ENCODE assay signal across 8 cellular contexts in genomic region chr1:211515090-211516023, GRCh38. TPM values are rescaled to one million over a fixed set of nuclear protein-coding genes. Genes with fewer than 3 reads are reported as not detected.
DNase-seq lines count a peak whose midpoint lies in the region; ATAC-seq and TF ChIP-seq lines count a peak whose summit lies in the region.

No MANE protein-coding gene starts in this region.

- H3K27me3 ChIP-seq in left lung: peaks cover 0 to 30% of the 10 kb centered on the region in 2 donors

- DNase-seq in ACHN (peak; percentile 99), NCI-H2196 treated with DMSO at 0.1 percent for 48 hours (lab: John Stamatoyannopoulos, UW; ENCODE audit: unreplicated experiment) (peak; percentile 72), cerebellum (ENCODE audit: low spot score) (peak; percentile 34), left lung (peak; percentile 78 to 96)
- DNase-seq in activated CD4-positive, CD25-positive, alpha-beta regulatory T cell treated with anti-CD3 and anti-CD28 coated beads, Interleukin-2, amount 50 U/mL, for 72 hours: peak; percentile 85
- peak; percentile 67 for DNase-seq in stimulated activated CD4-positive, alpha-beta T cell treated with anti-CD3 and anti-CD28 coated beads, Interleukin-2, amount 100 ng/mL, for 4 hours (ENCODE audit: low read depth)

- H3K4me1 ChIP-seq in left lung: peaks cover 0 to 22% of the 10 kb centered on the region in 2 donors

- H3K36me3 ChIP-seq in left lung: no peaks in the 10 kb centered on the region

- TF ChIP-seq CTCF in left lung (IDR thresholded peaks at IDR 0.05): peak; percentile 96 to 97

- intact Hi-C loops in left lung (cut with DNase I): loop anchor here in 1 of 2 donors (10.0 kb wide), 2 partner anchors 139 to 191 kb away; partner anchors contain the start of gene TRAF5

- H3K27ac ChIP-seq in left lung: no peak overlapping the region

- ATAC-seq in GM18861 (IDR thresholded peaks at IDR 0.05; ENCODE audit: unreplicated experiment) (peak; percentile 59), HG03095 (IDR thresholded peaks at IDR 0.05; ENCODE audit: unreplicated experiment) (peak; percentile 44), left lung (peak; percentile 92)

- peak overlapping the region; percentile 16 to 27 for H3K4me3 ChIP-seq in left lung

- H3K9me3 ChIP-seq in left lung: no peaks in the 10 kb centered on the region

- in situ Hi-C loops in ACHN (cut with HindIII; ENCODE audit: low pct_ligation_motif_present, low pct_unique_long_range_greater_than_20kb, low sequenced_read_pairs): no loop called here

RNA-seq across cellular contexts. Expression of gene RD3, which starts 23.4 kb away (rescaled TPM):
- total RNA-seq in cerebellum (0.36 TPM), left lung (not detected)

Comparison
In these comparisons a context has a peak if more than half of its experiments do, and no peak if none do; other contexts are left out.
1. DNase-seq: peak in every context shown above with its lines; median percentile 99 in ACHN; 87 in left lung; 85 in activated CD4-positive, CD25-positive, alpha-beta regulatory T cell treated with anti-CD3 and anti-CD28 coated beads, Interleukin-2, amount 50 U/mL, for 72 hours; 72 in NCI-H2196 treated with DMSO at 0.1 percent for 48 hours; 67 in stimulated activated CD4-positive, alpha-beta T cell treated with anti-CD3 and anti-CD28 coated beads, Interleukin-2, amount 100 ng/mL, for 4 hours; 34 in cerebellum.